Comparison of ENCODE assay signal across 1 cellular context in the genomic region with DNA sequence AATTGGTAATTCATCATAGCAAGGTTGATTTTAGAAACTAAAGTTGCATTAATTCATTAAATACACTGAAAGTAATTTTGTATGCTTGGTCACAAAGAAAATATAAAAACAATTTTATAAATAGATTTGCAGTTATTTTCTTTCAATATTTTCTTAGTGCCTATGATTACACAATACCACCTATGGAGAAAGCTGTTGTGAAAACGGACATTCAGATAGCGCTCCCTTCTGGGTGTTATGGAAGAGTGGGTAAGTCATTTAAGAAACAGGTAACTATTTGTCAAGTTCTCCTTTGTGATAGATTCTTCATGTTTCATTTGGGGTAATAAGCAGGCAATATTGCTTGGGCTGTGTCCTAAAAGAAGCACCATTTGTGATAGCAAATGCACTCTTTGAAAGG.
TF ChIP-seq lines count a peak whose summit lies in the region.

No MANE protein-coding gene starts in this region.

TF ChIP-seq in GM23338, 12 proteins besides CTCF, POLR2A, EP300 and RAD21 (continued from another document):
- TF ChIP-seq, protein P1, sequence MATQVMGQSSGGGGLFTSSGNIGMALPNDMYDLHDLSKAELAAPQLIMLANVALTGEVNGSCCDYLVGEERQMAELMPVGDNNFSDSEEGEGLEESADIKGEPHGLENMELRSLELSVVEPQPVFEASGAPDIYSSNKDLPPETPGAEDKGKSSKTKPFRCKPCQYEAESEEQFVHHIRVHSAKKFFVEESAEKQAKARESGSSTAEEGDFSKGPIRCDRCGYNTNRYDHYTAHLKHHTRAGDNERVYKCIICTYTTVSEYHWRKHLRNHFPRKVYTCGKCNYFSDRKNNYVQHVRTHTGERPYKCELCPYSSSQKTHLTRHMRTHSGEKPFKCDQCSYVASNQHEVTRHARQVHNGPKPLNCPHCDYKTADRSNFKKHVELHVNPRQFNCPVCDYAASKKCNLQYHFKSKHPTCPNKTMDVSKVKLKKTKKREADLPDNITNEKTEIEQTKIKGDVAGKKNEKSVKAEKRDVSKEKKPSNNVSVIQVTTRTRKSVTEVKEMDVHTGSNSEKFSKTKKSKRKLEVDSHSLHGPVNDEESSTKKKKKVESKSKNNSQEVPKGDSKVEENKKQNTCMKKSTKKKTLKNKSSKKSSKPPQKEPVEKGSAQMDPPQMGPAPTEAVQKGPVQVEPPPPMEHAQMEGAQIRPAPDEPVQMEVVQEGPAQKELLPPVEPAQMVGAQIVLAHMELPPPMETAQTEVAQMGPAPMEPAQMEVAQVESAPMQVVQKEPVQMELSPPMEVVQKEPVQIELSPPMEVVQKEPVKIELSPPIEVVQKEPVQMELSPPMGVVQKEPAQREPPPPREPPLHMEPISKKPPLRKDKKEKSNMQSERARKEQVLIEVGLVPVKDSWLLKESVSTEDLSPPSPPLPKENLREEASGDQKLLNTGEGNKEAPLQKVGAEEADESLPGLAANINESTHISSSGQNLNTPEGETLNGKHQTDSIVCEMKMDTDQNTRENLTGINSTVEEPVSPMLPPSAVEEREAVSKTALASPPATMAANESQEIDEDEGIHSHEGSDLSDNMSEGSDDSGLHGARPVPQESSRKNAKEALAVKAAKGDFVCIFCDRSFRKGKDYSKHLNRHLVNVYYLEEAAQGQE (IDR thresholded peaks at IDR 0.05; ENCODE audit: unreplicated experiment) = no peak
- TF ChIP-seq POLR2AphosphoS5 (IDR thresholded peaks at IDR 0.05; ENCODE audit: low read depth) (no peak), JUNB (IDR thresholded peaks at IDR 0.05; ENCODE audit: unreplicated experiment) (no peak), EZH2 (IDR thresholded peaks at IDR 0.05; ENCODE audit: low read depth, unreplicated experiment) (no peak), NANOG (IDR thresholded peaks at IDR 0.05; ENCODE audit: borderline replicate concordance) (no peak)
